In genomic region chr16:56964243-56965148, GRCh38 we compare ENCODE assay signal across 8 cellular contexts. TPM values are rescaled to one million over a fixed set of nuclear protein-coding genes. Genes with fewer than 3 reads are reported as not detected.
DNase-seq lines count a peak whose midpoint lies in the region; ATAC-seq and TF ChIP-seq lines count a peak whose summit lies in the region.

No MANE protein-coding gene starts in this region.

- no peaks in the 10 kb centered on the region for H3K9me3 Mint-ChIP-seq in activated CD4-positive, alpha-beta T cell treated with anti-CD3 and anti-CD28 coated beads, Interleukin-2, amount 10 ng/mL, durations not matched to agents 24 days and 14 days

- no peak overlapping the region for H3K4me3 Mint-ChIP-seq in activated CD4-positive, alpha-beta T cell treated with anti-CD3 and anti-CD28 coated beads, Interleukin-2, amount 10 ng/mL, durations not matched to agents 24 days and 14 days

- H3K36me3 ChIP-seq in colonic mucosa: no peaks in the 10 kb centered on the region

- H3K9me3 ChIP-seq in colonic mucosa: no peaks in the 10 kb centered on the region

- TF ChIP-seq POLR2A in lower leg skin (IDR thresholded peaks at IDR 0.05): no peak

- H3K9ac ChIP-seq in colonic mucosa (ENCODE audit: low read depth in 2 of 2, low read length in 2 of 2): no peak overlapping the region

- no peaks in the 10 kb centered on the region for H3K27me3 ChIP-seq in colonic mucosa

- ATAC-seq in GM21515 (IDR thresholded peaks at IDR 0.05; ENCODE audit: unreplicated experiment): peak; percentile 57
- ATAC-seq in HG02840 (IDR thresholded peaks at IDR 0.05; ENCODE audit: low FRiP score, unreplicated experiment): no peak

- WGBS in lower leg skin, 2 donors: 49 to 52% methylated on average over 27 to 30 of the region's 30 CpGs

- H3K36me3 Mint-ChIP-seq in activated CD4-positive, alpha-beta T cell treated with anti-CD3 and anti-CD28 coated beads, Interleukin-2, amount 10 ng/mL, durations not matched to agents 24 days and 14 days (ENCODE audit: low read depth): no peaks in the 10 kb centered on the region

- H3K27ac Mint-ChIP-seq in activated CD4-positive, alpha-beta T cell treated with anti-CD3 and anti-CD28 coated beads, Interleukin-2, amount 10 ng/mL, durations not matched to agents 24 days and 14 days: peak overlapping the region; percentile 14

- H3K4me1 Mint-ChIP-seq in activated CD4-positive, alpha-beta T cell treated with anti-CD3 and anti-CD28 coated beads, Interleukin-2, amount 10 ng/mL, durations not matched to agents 24 days and 14 days: peaks cover 19% of the 10 kb centered on the region

- H3K4me3 ChIP-seq in colonic mucosa: no peak overlapping the region
- no peak overlapping the region for H3K4me3 ChIP-seq in lower leg skin (ENCODE audit: low read depth, poor library complexity, severe bottlenecking)

- no peaks in the 10 kb centered on the region for H3K4me1 ChIP-seq in colonic mucosa

- H3K27me3 Mint-ChIP-seq in activated CD4-positive, alpha-beta T cell treated with anti-CD3 and anti-CD28 coated beads, Interleukin-2, amount 10 ng/mL, durations not matched to agents 24 days and 14 days: peaks cover 1% of the 10 kb centered on the region

- peak; percentile 95 for TF ChIP-seq CTCF in colonic mucosa (IDR thresholded peaks at IDR 0.05)
- TF ChIP-seq CTCF in lower leg skin (IDR thresholded peaks at IDR 0.05): peak in 1 of 3 donors; percentile 86

- DNase-seq in CMK (ENCODE audit: low read depth) (peak; percentile 54), NCI-H1694 treated with DMSO at 0.1 percent for 48 hours (lab: John Stamatoyannopoulos, UW) (peak; percentile 44), colonic mucosa (peak; percentile 98), lower leg skin (ENCODE audit: low spot score in 2 of 2) (peak; percentile 84 to 97)
- DNase-seq in activated CD4-positive, alpha-beta T cell treated with anti-CD3 and anti-CD28 coated beads, Interleukin-2, amount 10 ng/mL, durations not matched to agents 24 days and 14 days: peak; percentile 99
- DNase-seq in stimulated activated CD4-positive, alpha-beta T cell treated with anti-CD3 and anti-CD28 coated beads, TNF-alpha, amount 100 ng/mL, for 48 hours (ENCODE audit: low read depth in 3 of 3): peak; percentile 86 to 98 (median 97)

- intact Hi-C loops in activated CD4-positive, alpha-beta T cell treated with anti-CD3 and anti-CD28 coated beads, Interleukin-2, amount 10 ng/mL, durations not matched to agents 24 days and 14 days (cut with micrococcal nuclease): loop anchor here (1.0 to 2.0 kb wide), 4 partner anchors 25 to 204 kb away; partner anchors contain the start of gene NLRC5
- intact Hi-C loops in colonic mucosa (cut with DNase I) (loop anchor here (5.0 to 10.0 kb wide), 3 partner anchors 78 to 203 kb away; no protein-coding TSS in a partner anchor), lower leg skin (cut with DNase I; ENCODE audit: low total_unique reads) (loop anchor here (10.0 kb wide), 1 partner anchor 180 kb away; no protein-coding TSS in a partner anchor)

- H3K27ac ChIP-seq in colonic mucosa: no peak overlapping the region

RNA-seq across cellular contexts. Expression of gene CETP, which starts 2.7 kb away (rescaled TPM):
- total RNA-seq in activated CD4-positive, alpha-beta T cell treated with anti-CD3 and anti-CD28 coated beads, Interleukin-2, amount 10 ng/mL, durations not matched to agents 24 days and 14 days: not detected in 2 replicates
- total RNA-seq in colonic mucosa: not detected
- under 1 TPM in 2 of 4 donors, not detected in 2; 0.52 to 0.79 TPM for total RNA-seq in lower leg skin

RNA-seq across cellular contexts. Expression of gene NLRC5, which starts 24.9 kb away (rescaled TPM):
- 208 and 214 TPM in 2 replicates for total RNA-seq in activated CD4-positive, alpha-beta T cell treated with anti-CD3 and anti-CD28 coated beads, Interleukin-2, amount 10 ng/mL, durations not matched to agents 24 days and 14 days
- total RNA-seq in colonic mucosa: 10 to 100 TPM; 78.1 to 79.7 TPM
- 10 to 100 TPM; 21.8 to 52.4 (median 32.0) TPM for total RNA-seq in lower leg skin

RNA-seq across cellular contexts. Expression of gene HERPUD1, which starts 32.6 kb away (rescaled TPM):
- total RNA-seq in activated CD4-positive, alpha-beta T cell treated with anti-CD3 and anti-CD28 coated beads, Interleukin-2, amount 10 ng/mL, durations not matched to agents 24 days and 14 days: 155 and 164 TPM in 2 replicates
- total RNA-seq in colonic mucosa: 100 to 1,000 TPM; 130 to 194 TPM
- total RNA-seq in lower leg skin: 100 to 1,000 TPM; 136 to 165 (median 158) TPM

Comparison
In these comparisons a context has a peak if more than half of its experiments do, and no peak if none do; other contexts are left out.
1. DNase-seq: peak in every context shown above with its lines; median percentile 99 in activated CD4-positive, alpha-beta T cell treated with anti-CD3 and anti-CD28 coated beads, Interleukin-2, amount 10 ng/mL, durations not matched to agents 24 days and 14 days; 98 in colonic mucosa; 97 in stimulated activated CD4-positive, alpha-beta T cell treated with anti-CD3 and anti-CD28 coated beads, TNF-alpha, amount 100 ng/mL, for 48 hours; 90 in lower leg skin; 54 in CMK; 44 in NCI-H1694 treated with DMSO at 0.1 percent for 48 hours.